In the genomic region with DNA sequence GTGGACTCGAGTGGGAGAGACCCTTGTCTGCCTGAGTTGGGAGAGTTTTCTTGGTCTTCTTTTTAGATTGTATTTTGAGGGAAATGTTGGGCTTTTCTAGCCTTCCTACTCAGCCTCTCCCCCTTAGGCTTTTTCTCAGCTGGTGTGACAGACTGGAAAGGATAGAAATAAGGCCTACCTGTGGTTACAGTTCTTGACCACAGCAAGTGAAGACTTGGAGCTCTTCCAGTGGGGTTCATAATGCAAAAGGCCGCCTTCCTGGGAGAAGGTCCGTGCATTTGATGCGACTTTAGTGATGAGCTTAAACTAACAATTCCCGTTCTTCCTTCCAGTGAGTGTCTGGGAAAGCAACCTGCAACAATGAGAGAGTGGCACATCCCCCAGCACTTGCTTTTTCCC, we compare ENCODE assay signal across 18 cellular contexts. TPM values are rescaled to one million over a fixed set of nuclear protein-coding genes. Genes with fewer than 3 reads are reported as not detected.
DNase-seq lines count a peak whose midpoint lies in the region; ATAC-seq, FAIRE-seq and TF ChIP-seq lines count a peak whose summit lies in the region.
"Had no signal": no experiment of that assay in that cellular context is flagged by ENCODE, and none has a peak within 500 bp of the region (broad histone marks: within the 10 kb centered on the region; RNA-seq: fewer than 3 reads in every experiment).

No MANE protein-coding gene starts in this region.

- ATAC-seq in pancreas, result no peak

- H3K4me1 ChIP-seq in OCI-LY3 (ENCODE audit: low read length), result peaks cover 24% of the 10 kb centered on the region
- peaks cover 44 to 88% (median 65%) of the 10 kb centered on the region in 6 donors for H3K4me1 ChIP-seq in spleen
- H3K4me1 ChIP-seq in pancreas, result peaks cover 0 to 4% (median 0%) of the 10 kb centered on the region in 3 donors
- H3K4me1 ChIP-seq: ascending aorta had no signal

- TF ChIP-seq CTCF in OCI-LY3 (IDR thresholded peaks at IDR 0.05; ENCODE audit: low read depth, low read length) (no peak), spleen (IDR thresholded peaks at IDR 0.05 in 8 of 11, conservative IDR thresholded peaks at IDR 0.05 in 3 of 11) (no peak), pancreas (IDR thresholded peaks at IDR 0.05) (no peak)

- H3K27me3 ChIP-seq in OCI-LY3 (ENCODE audit: low read depth, low read length) (no peaks in the 10 kb centered on the region), spleen (replicated peaks in 1 of 7) (peaks cover 0 to 37% (median 0%) of the 10 kb centered on the region in 7 donors), pancreas (no peaks in the 10 kb centered on the region)
- H3K27me3 ChIP-seq: ascending aorta had no signal

- TF ChIP-seq POLR2A in spleen (IDR thresholded peaks at IDR 0.05), result no peak
- TF ChIP-seq POLR2A in GM12891 (IDR thresholded peaks at IDR 0.05; ENCODE audit: low read depth, low read length), result no peak

- peaks cover 40% of the 10 kb centered on the region for H3K4me1 Mint-ChIP-seq in T-helper 2 cell treated with Interferon-gamma antibody and Interleukin-4, amounts not matched to agents 5 μg/mL and 100 μg/mL, for 36 hours (ENCODE audit: low read depth)

- DNase-seq in T-helper 2 cell treated with Interferon-gamma antibody and Interleukin-4, amounts not matched to agents 5 μg/mL and 100 μg/mL, for 36 hours (ENCODE audit: low spot score), result no peak
- DNase-seq in T-helper 2 cell (no peak), caudate nucleus (lab: John Stamatoyannopoulos, UW) (no peak), spleen (no peak), pancreas (no peak), GM12891 (ENCODE audit: insufficient read length, low spot score) (no peak), mesenteric fat pad (ENCODE audit: low spot score) (no peak)
- DNase-seq: 8988T; activated effector memory CD4-positive, alpha-beta T cell treated with anti-CD3 and anti-CD28 coated beads, Interleukin-2, amount 50 U/mL, for 16 hours; DMS53; H7; NCI-H1694 treated with DMSO at 0.1 percent for 48 hours; SHP77 had no signal

- H3K4me3 ChIP-seq in OCI-LY3 (ENCODE audit: low read length) (no peak overlapping the region), spleen (no peak overlapping the region), pancreas (no peak overlapping the region)
- H3K4me3 ChIP-seq: ascending aorta, skin epidermis had no signal

- no peak for FAIRE-seq in pancreas (lab: Jason Lieb, UNC)
- FAIRE-seq in GM12891 (lab: Jason Lieb, UNC), result no peak

- no peaks in the 10 kb centered on the region for H3K9me3 ChIP-seq in OCI-LY3 (ENCODE audit: insufficient read depth, low read length)
- H3K9me3 ChIP-seq in spleen, result no peaks in the 10 kb centered on the region
- H3K9me3 ChIP-seq in pancreas, result no peaks in the 10 kb centered on the region
- H3K9me3 ChIP-seq: ascending aorta had no signal

- H2AFZ ChIP-seq in OCI-LY3 (ENCODE audit: low read depth, low read length), result no peak overlapping the region

- H3K4me2 ChIP-seq in OCI-LY3 (ENCODE audit: low read length), result peak overlapping the region; percentile 17; the same call in 1 of the 2 replicates

- no peak overlapping the region for H3K9ac ChIP-seq in OCI-LY3 (ENCODE audit: low read length)

- H3K79me2 ChIP-seq in OCI-LY3 (ENCODE audit: low read length), result no peaks in the 10 kb centered on the region

- no peaks in the 10 kb centered on the region for H3K36me3 Mint-ChIP-seq in T-helper 2 cell treated with Interferon-gamma antibody and Interleukin-4, amounts not matched to agents 5 μg/mL and 100 μg/mL, for 36 hours (ENCODE audit: low read depth)
- H3K36me3 Mint-ChIP-seq: activated CD8-positive, alpha-beta memory T cell treated with anti-CD3 and anti-CD28 coated beads, Interleukin-2, amount 10 ng/mL, durations not matched to agents 7 days and 5 days had no signal

- H4K20me1 ChIP-seq in OCI-LY3 (ENCODE audit: insufficient read depth, low read length), result peaks cover 39% of the 10 kb centered on the region

- peaks cover 3% of the 10 kb centered on the region for H3K27me3 Mint-ChIP-seq in T-helper 2 cell treated with Interferon-gamma antibody and Interleukin-4, amounts not matched to agents 5 μg/mL and 100 μg/mL, for 36 hours (ENCODE audit: low read depth)

- intact Hi-C loops in spleen (cut with DNase I; ENCODE audit: low total_unique reads), result no loop called here
- intact Hi-C loops in pancreas (cut with DNase I), result no loop called here

- peak overlapping the region; percentile 81 for H3K27ac Mint-ChIP-seq in T-helper 2 cell treated with Interferon-gamma antibody and Interleukin-4, amounts not matched to agents 5 μg/mL and 100 μg/mL, for 36 hours
- H3K27ac Mint-ChIP-seq: mesothelial cell of epicardium had no signal

- H3K36me3 ChIP-seq in OCI-LY3 (replicated peaks; ENCODE audit: low read depth, low read length) (no peaks in the 10 kb centered on the region), spleen (peaks cover 0 to 7% (median 0%) of the 10 kb centered on the region in 6 donors), pancreas (peaks cover 0 to 2% (median 0%) of the 10 kb centered on the region in 3 donors)

- no peaks in the 10 kb centered on the region for H3K9me3 Mint-ChIP-seq in T-helper 2 cell treated with Interferon-gamma antibody and Interleukin-4, amounts not matched to agents 5 μg/mL and 100 μg/mL, for 36 hours
- H3K9me3 Mint-ChIP-seq: mesothelial cell of epicardium had no signal

- 82 to 91% (median 85%) methylated on average over 5 of the region's 5 CpGs for WGBS in spleen, 5 donors
- 94 to 98% methylated on average over 5 of the region's 5 CpGs for WGBS in pancreas, 2 donors

- peak overlapping the region; percentile 80 for H3K4me3 Mint-ChIP-seq in T-helper 2 cell treated with Interferon-gamma antibody and Interleukin-4, amounts not matched to agents 5 μg/mL and 100 μg/mL, for 36 hours
- H3K4me3 Mint-ChIP-seq: activated CD8-positive, alpha-beta memory T cell treated with anti-CD3 and anti-CD28 coated beads, Interleukin-2, amount 10 ng/mL, durations not matched to agents 7 days and 5 days; mesothelial cell of epicardium had no signal

- no peak overlapping the region for H3K27ac ChIP-seq in OCI-LY3 (ENCODE audit: low read length)
- H3K27ac ChIP-seq in caudate nucleus (ENCODE audit: low read depth, low read length), result peak overlapping the region; percentile 97
- peak overlapping the region in 5 of 8 donors; percentile 60 to 82 (median 76) for H3K27ac ChIP-seq in spleen
- no peak overlapping the region for H3K27ac ChIP-seq in pancreas
- H3K27ac ChIP-seq: ascending aorta had no signal

TF ChIP-seq in GM12891, 5 proteins besides CTCF, POLR2A, EP300 and RAD21:
- TF ChIP-seq PAX5 (IDR thresholded peaks at IDR 0.05; ENCODE audit: insufficient read depth, low read length, severe bottlenecking) (no peak), POU2F2 (IDR thresholded peaks at IDR 0.05; ENCODE audit: low read depth, low read length) (no peak), POLR2AphosphoS5 (IDR thresholded peaks at IDR 0.05; ENCODE audit: low read depth, low read length) (no peak), TAF1 (IDR thresholded peaks at IDR 0.05; ENCODE audit: low read depth, low read length) (no peak), SPI1 (IDR thresholded peaks at IDR 0.05; ENCODE audit: low read depth, low read length) (no peak)

RNA-seq across cellular contexts. Expression of gene B9D1, which starts 56.8 kb away (rescaled TPM):
- total RNA-seq in spleen, result 10 to 100 TPM in 1 of 7 donors, 1 to 10 TPM in 6; 6.4 to 14.1 (median 7.3) TPM
- polyA plus RNA-seq in spleen, result 1 to 10 TPM; 4.3 to 8.1 (median 5.8) TPM
- total RNA-seq in pancreas, result 10 to 100 TPM in 3 of 6 donors, 1 to 10 TPM in 3; 6.6 to 13.2 (median 10.6) TPM
- polyA plus RNA-seq in pancreas, result 10 to 100 TPM; 22.0 to 39.6 TPM
- polyA plus RNA-seq in GM12891 (2012; ENCODE audit: low read depth, missing spikeins), result 15.3 TPM
- 7.5 TPM for total RNA-seq in mesenteric fat pad

Comparison
In these comparisons a context has a peak if more than half of its experiments do, and no peak if none do; other contexts are left out.
1. H3K27ac ChIP-seq: peak in caudate nucleus (single experiment) and spleen (5 of 8); none in OCI-LY3 (single experiment) and pancreas (0 of 4).